ENCODE assay signal across 28 cellular contexts in genomic region chr10:43715334-43715733, GRCh38.
"Had no signal": no experiment of that assay in that cellular context is flagged by ENCODE, and none has a peak within 500 bp of the region (broad histone marks: within the 10 kb centered on the region; RNA-seq: fewer than 3 reads in every experiment).

No MANE protein-coding gene starts in this region.

- ATAC-seq: natural killer cell treated with Interleukin-12 subunit alpha and Interleukin-12 subunit beta and Interleukin-15 and Interleukin-18, amount 100 ng/mL, for 72 hours; psoas muscle; right cardiac atrium; right lobe of liver; stimulated activated effector memory CD8-positive, alpha-beta T cell treated with anti-CD3 and anti-CD28 coated beads, Interleukin-12 subunit alpha, Interleukin-12 subunit beta, amount 100 ng/mL, for 72 hours; stimulated activated naive B cell treated with anti-CD40 and anti-IgM and Interleukin-4, amounts not matched to agents 10 μg/mL and 1 μg/mL and 100 μg/mL, for 72 hours had no signal

- H3K9me3 ChIP-seq: ovary, psoas muscle, right lobe of liver, sigmoid colon, thoracic aorta, thyroid gland, upper lobe of left lung, vagina had no signal

- H3K4me3 Mint-ChIP-seq: natural killer cell treated with Interleukin-12 subunit alpha and Interleukin-12 subunit beta and Interleukin-15 and Interleukin-18, amount 100 ng/mL, for 72 hours; nephron progenitor cell; neural crest cell; stimulated activated effector memory CD8-positive, alpha-beta T cell treated with anti-CD3 and anti-CD28 coated beads, Interleukin-12 subunit alpha, Interleukin-12 subunit beta, amount 100 ng/mL, for 72 hours; stimulated activated naive B cell treated with anti-CD40 and anti-IgM and Interleukin-4, amounts not matched to agents 10 μg/mL and 1 μg/mL and 100 μg/mL, for 72 hours; stimulated activated naive CD8-positive, alpha-beta T cell treated with anti-CD3 and anti-CD28 coated beads, Interleukin-15, Interleukin-2, amounts not matched to agents 100 ng/mL and 50 ng/mL, for 24 hours had no signal

- H3K9me3 Mint-ChIP-seq: natural killer cell treated with Interleukin-12 subunit alpha and Interleukin-12 subunit beta and Interleukin-15 and Interleukin-18, amount 100 ng/mL, for 72 hours; stimulated activated effector memory CD8-positive, alpha-beta T cell treated with anti-CD3 and anti-CD28 coated beads, Interleukin-12 subunit alpha, Interleukin-12 subunit beta, amount 100 ng/mL, for 72 hours; stimulated activated naive CD8-positive, alpha-beta T cell treated with anti-CD3 and anti-CD28 coated beads, Interleukin-15, Interleukin-2, amounts not matched to agents 100 ng/mL and 50 ng/mL, for 24 hours had no signal

- H3K9ac ChIP-seq: parathyroid adenoma had no signal

- H3K27me3 ChIP-seq: ovary, right lobe of liver, sigmoid colon, stomach, thyroid gland, tibial nerve, upper lobe of left lung, vagina had no signal

- H2AFZ ChIP-seq: parathyroid adenoma had no signal

- H3K4me1 Mint-ChIP-seq: nephron progenitor cell; neural crest cell; stimulated activated effector memory CD8-positive, alpha-beta T cell treated with anti-CD3 and anti-CD28 coated beads, Interleukin-12 subunit alpha, Interleukin-12 subunit beta, amount 100 ng/mL, for 72 hours; stimulated activated naive B cell treated with anti-CD40 and anti-IgM and Interleukin-4, amounts not matched to agents 10 μg/mL and 1 μg/mL and 100 μg/mL, for 72 hours had no signal

- H3K4me3 ChIP-seq: ovary, psoas muscle, right lobe of liver, sigmoid colon, stomach, thoracic aorta, thyroid gland, tibial nerve, upper lobe of left lung, vagina had no signal

- DNase-seq: nephron progenitor cell; occipital lobe; ovary; posterior cingulate gyrus; psoas muscle; right cardiac atrium; right lobe of liver; sigmoid colon; small intestine; stimulated activated CD4-positive, alpha-beta T cell treated with anti-CD3 and anti-CD28 coated beads, Interleukin-15, amount 100 ng/mL, for 24 hours; stimulated activated CD4-positive, alpha-beta T cell treated with anti-CD3 and anti-CD28 coated beads, Interleukin-2, amount 100 ng/mL, for 24 hours; stimulated activated CD4-positive, alpha-beta T cell treated with anti-CD3 and anti-CD28 coated beads, Interleukin-2, amount 100 ng/mL, for 48 hours; stimulated activated CD4-positive, alpha-beta T cell treated with anti-CD3 and anti-CD28 coated beads, Interleukin-4, amount 100 ng/mL, for 24 hours; stimulated activated naive B cell treated with anti-CD40 and anti-IgM and Interleukin-4, amounts not matched to agents 10 μg/mL and 1 μg/mL and 100 μg/mL, for 72 hours; stimulated activated naive CD4-positive, alpha-beta T cell treated with Interleukin-2 at 50 U/mL for 16 hours; stomach; thyroid gland; trophoblast cell; upper lobe of left lung had no signal

- H3K4me1 ChIP-seq: parathyroid adenoma, psoas muscle, right lobe of liver, sigmoid colon, stomach, thyroid gland, tibial nerve, upper lobe of left lung, vagina had no signal

- H3K27ac ChIP-seq: ovary, parathyroid adenoma, psoas muscle, right lobe of liver, sigmoid colon, stomach, thoracic aorta, thyroid gland, tibial nerve, upper lobe of left lung, vagina had no signal

- H3K27ac Mint-ChIP-seq: natural killer cell treated with Interleukin-12 subunit alpha and Interleukin-12 subunit beta and Interleukin-15 and Interleukin-18, amount 100 ng/mL, for 72 hours; nephron progenitor cell; progenitor cell of endocrine pancreas; stimulated activated effector memory CD8-positive, alpha-beta T cell treated with anti-CD3 and anti-CD28 coated beads, Interleukin-12 subunit alpha, Interleukin-12 subunit beta, amount 100 ng/mL, for 72 hours; stimulated activated naive B cell treated with anti-CD40 and anti-IgM and Interleukin-4, amounts not matched to agents 10 μg/mL and 1 μg/mL and 100 μg/mL, for 72 hours; stimulated activated naive CD8-positive, alpha-beta T cell treated with anti-CD3 and anti-CD28 coated beads, Interleukin-15, Interleukin-2, amounts not matched to agents 100 ng/mL and 50 ng/mL, for 24 hours had no signal

- H3K36me3 Mint-ChIP-seq: natural killer cell treated with Interleukin-12 subunit alpha and Interleukin-12 subunit beta and Interleukin-15 and Interleukin-18, amount 100 ng/mL, for 72 hours; stimulated activated effector memory CD8-positive, alpha-beta T cell treated with anti-CD3 and anti-CD28 coated beads, Interleukin-12 subunit alpha, Interleukin-12 subunit beta, amount 100 ng/mL, for 72 hours; stimulated activated naive B cell treated with anti-CD40 and anti-IgM and Interleukin-4, amounts not matched to agents 10 μg/mL and 1 μg/mL and 100 μg/mL, for 72 hours had no signal

- H3K36me3 ChIP-seq: ovary, right lobe of liver, sigmoid colon, stomach, thoracic aorta, thyroid gland, tibial nerve, upper lobe of left lung, vagina had no signal
